ENCODE assay signal across 10 cellular contexts in the genomic region with DNA sequence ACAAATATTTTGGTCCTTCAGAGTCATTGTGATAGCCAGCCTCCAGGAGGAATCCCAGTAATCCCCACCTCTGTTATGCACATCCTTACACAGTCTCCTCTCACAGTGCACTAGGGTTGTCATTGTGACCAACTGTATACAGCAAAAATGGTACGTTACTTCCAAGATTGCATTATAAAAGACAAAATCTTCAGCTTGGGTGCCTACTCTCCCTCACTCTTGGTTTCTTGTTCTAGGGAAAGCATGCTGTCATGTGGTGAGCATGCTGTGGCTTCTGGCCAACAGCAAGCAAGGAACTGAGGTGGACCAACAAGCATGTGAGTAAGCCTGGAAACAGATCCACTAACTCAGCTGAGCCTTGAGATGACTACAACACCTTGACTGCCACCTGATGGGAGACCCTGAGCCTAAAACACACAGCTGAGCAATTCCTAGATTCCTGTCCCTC.
DNase-seq lines count a peak whose midpoint lies in the region; ATAC-seq, FAIRE-seq and TF ChIP-seq lines count a peak whose summit lies in the region.
"Had no signal": no experiment of that assay in that cellular context is flagged by ENCODE, and none has a peak within 500 bp of the region (broad histone marks: within the 10 kb centered on the region; RNA-seq: fewer than 3 reads in every experiment).

No MANE protein-coding gene starts in this region.

- peak; percentile 55 for DNase-seq in DMS 273 (lab: John Stamatoyannopoulos, UW; ENCODE audit: unreplicated experiment)
- DNase-seq in DMS 273 treated with DMSO at 0.1 percent for 48 hours (lab: John Stamatoyannopoulos, UW), result no peak
- no peak for DNase-seq in right atrium auricular region (ENCODE audit: low spot score)
- peak; percentile 73 for DNase-seq in urothelium cell line (ENCODE audit: low spot score)
- DNase-seq in activated CD4-positive, CD25-positive, alpha-beta regulatory T cell treated with anti-CD3 and anti-CD28 coated beads, Interleukin-2, amount 50 U/mL, for 72 hours, result no peak
- DNase-seq in NCI-H187 (lab: John Stamatoyannopoulos, UW), result no peak
- no peak for DNase-seq in NCI-H1092 (lab: John Stamatoyannopoulos, UW)

- H3K27me3 Mint-ChIP-seq in activated T-helper 17 cell treated with anti-CD3 and anti-CD28 coated beads, Interleukin-2, amount 50 U/mL, for 72 hours, result no peaks in the 10 kb centered on the region
- H3K27me3 Mint-ChIP-seq: central memory CD8-positive, alpha-beta T cell had no signal

- H3K4me3 Mint-ChIP-seq in activated T-helper 17 cell treated with anti-CD3 and anti-CD28 coated beads, Interleukin-2, amount 50 U/mL, for 72 hours, result no peak overlapping the region
- H3K4me3 Mint-ChIP-seq: central memory CD8-positive, alpha-beta T cell had no signal

- no peaks in the 10 kb centered on the region for H3K4me1 Mint-ChIP-seq in activated T-helper 17 cell treated with anti-CD3 and anti-CD28 coated beads, Interleukin-2, amount 50 U/mL, for 72 hours
- H3K4me1 Mint-ChIP-seq: central memory CD8-positive, alpha-beta T cell had no signal

- H3K27ac Mint-ChIP-seq in activated T-helper 17 cell treated with anti-CD3 and anti-CD28 coated beads, Interleukin-2, amount 50 U/mL, for 72 hours, result no peak overlapping the region

- H3K27ac ChIP-seq in right atrium auricular region, result peak overlapping the region; percentile 57 to 79
- H3K27ac ChIP-seq: 22Rv1 had no signal

- peaks cover 4% of the 10 kb centered on the region for H3K9me3 Mint-ChIP-seq in activated T-helper 17 cell treated with anti-CD3 and anti-CD28 coated beads, Interleukin-2, amount 50 U/mL, for 72 hours
- H3K9me3 Mint-ChIP-seq: central memory CD8-positive, alpha-beta T cell had no signal

- peak; percentile 26 for ATAC-seq in activated T-helper 17 cell treated with anti-CD3 and anti-CD28 coated beads, Interleukin-2, amount 50 U/mL, for 72 hours (replicated peaks)

- peaks cover 0 to 75% of the 10 kb centered on the region in 2 donors for H3K4me1 ChIP-seq in right atrium auricular region

- FAIRE-seq in urothelium cell line (lab: Jason Lieb, UNC), result peak; percentile 76

- H3K4me3 ChIP-seq in right atrium auricular region, result no peak overlapping the region

- no peak for TF ChIP-seq CTCF in right atrium auricular region (IDR thresholded peaks at IDR 0.05)

- H3K9me3 ChIP-seq in right atrium auricular region, result no peaks in the 10 kb centered on the region

- no peaks in the 10 kb centered on the region for H3K36me3 Mint-ChIP-seq in activated T-helper 17 cell treated with anti-CD3 and anti-CD28 coated beads, Interleukin-2, amount 50 U/mL, for 72 hours (ENCODE audit: low read depth)

- H3K36me3 ChIP-seq in right atrium auricular region, result no peaks in the 10 kb centered on the region

- H3K27me3 ChIP-seq in right atrium auricular region, result no peaks in the 10 kb centered on the region

Comparison
In these comparisons a context has a peak if more than half of its experiments do, and no peak if none do; other contexts are left out.
1. DNase-seq: peak in DMS 273 (single experiment) and urothelium cell line (single experiment); none in DMS 273 treated with DMSO at 0.1 percent for 48 hours (single experiment), right atrium auricular region (single experiment), activated CD4-positive, CD25-positive, alpha-beta regulatory T cell treated with anti-CD3 and anti-CD28 coated beads, Interleukin-2, amount 50 U/mL, for 72 hours (single experiment), NCI-H187 (0 of 2) and NCI-H1092 (single experiment).